Comparison of ENCODE assay signal across 16 cellular contexts in genomic region chr22:44933829-44934735, GRCh38.
A peak's percentile ranks its signal among the peaks of the same experiment; 100 is the strongest.
DNase-seq lines count a peak whose midpoint lies in the region; ATAC-seq and TF ChIP-seq lines count a peak whose summit lies in the region.
"Had no signal": no experiment of that assay in that cellular context is flagged by ENCODE, and none has a peak within 500 bp of the region (broad histone marks: within the 10 kb centered on the region; RNA-seq: fewer than 3 reads in every experiment).

No MANE protein-coding gene starts in this region.

- 44 to 64% methylated on average over 22 to 24 of the region's 24 CpGs for WGBS in tibial nerve, 2 donors

- no TSS peak for BruUV-seq in HCT116 (replicated peaks; lab: Mats Ljungman, UMichigan)
- BruUV-seq in Calu3 (replicated peaks; lab: Mats Ljungman, UMichigan), result no TSS peak

- no peak for TF ChIP-seq RAD21 in HCT116 (IDR thresholded peaks at IDR 0.05; ENCODE audit: low read depth)

- H3K9ac ChIP-seq in HCT116 (ENCODE audit: low read length), result no peak overlapping the region
- no peak overlapping the region for H3K9ac ChIP-seq in neural progenitor cell

- H3K4me2 ChIP-seq in HCT116 (ENCODE audit: low read length), result no peak overlapping the region
- H3K4me2 ChIP-seq in neural progenitor cell, result no peak overlapping the region

- DNase-seq in Right ventricle myocardium inferior (ENCODE audit: missing footprints) (peak; percentile 47), left cardiac atrium (no peak), HCT116 (ENCODE audit: low read depth, low spot score) (no peak), glutamatergic neuron (no peak), neural progenitor cell (ENCODE audit: low spot score) (no peak), tibial nerve (ENCODE audit: low spot score in 2 of 2) (no peak), Calu3 (no peak)
- DNase-seq: BE2C; CD8-positive, alpha-beta T cell; DMS79; NCI-H1105; NCI-H1694 treated with DMSO at 0.1 percent for 48 hours; NCI-H510A; NCI-H748 treated with DMSO at 0.1 percent for 48 hours had no signal

- H3K27me3 Mint-ChIP-seq in glutamatergic neuron (ENCODE audit: unreplicated experiment) (peaks cover 10% of the 10 kb centered on the region), neural progenitor cell (ENCODE audit: insufficient read depth, low read depth) (peaks cover 4% of the 10 kb centered on the region), Calu3 (ENCODE audit: unreplicated experiment) (peaks cover 97% of the 10 kb centered on the region)

- H3K27ac Mint-ChIP-seq in glutamatergic neuron (ENCODE audit: unreplicated experiment) (peak overlapping the region; percentile 18), neural progenitor cell (peak overlapping the region; percentile 54), Calu3 (ENCODE audit: unreplicated experiment) (no peak overlapping the region)
- H3K27ac Mint-ChIP-seq: CD8-positive, alpha-beta T cell had no signal

- H3K4me1 ChIP-seq in HCT116 (ENCODE audit: control insufficient read depth in 1 of 2, insufficient read depth in 2 of 2, low read length in 2 of 2), result no peaks in the 10 kb centered on the region
- peaks cover 2% of the 10 kb centered on the region for H3K4me1 ChIP-seq in neural progenitor cell
- H3K4me1 ChIP-seq in tibial nerve, result peaks cover 0 to 10% (median 0%) of the 10 kb centered on the region in 4 donors
- H3K4me1 ChIP-seq: BE2C had no signal

- POLR2A ChIA-PET in HCT116 (lab: Charles Lee), result no interaction called here

- H3K79me2 ChIP-seq in HCT116 (ENCODE audit: insufficient read depth, low read length) (no peaks in the 10 kb centered on the region), neural progenitor cell (ENCODE audit: low read depth) (peaks cover 48% of the 10 kb centered on the region)

- RAD21 ChIA-PET in HCT116 (lab: Charles Lee; ENCODE audit: low non-redundant PET in 1 of 2, low total read pairs in 2 of 2, uncharacterized antibody in 2 of 2, unreplicated experiment in 2 of 2), result no interaction called here

- H4K20me1 ChIP-seq in HCT116 (ENCODE audit: insufficient read depth) (no peaks in the 10 kb centered on the region), neural progenitor cell (ENCODE audit: low read depth) (peaks cover 86% of the 10 kb centered on the region)

- H3K4me1 Mint-ChIP-seq in glutamatergic neuron (ENCODE audit: low read depth, unreplicated experiment), result peaks cover 7% of the 10 kb centered on the region
- H3K4me1 Mint-ChIP-seq in neural progenitor cell, result peaks cover 17% of the 10 kb centered on the region
- H3K4me1 Mint-ChIP-seq in Calu3 (ENCODE audit: low read depth, unreplicated experiment), result no peaks in the 10 kb centered on the region

- CTCF ChIA-PET in HCT116 (lab: Charles Lee) (no interaction called here), Calu3 (lab: Charles Lee) (no interaction called here)

- H3K4me3 Mint-ChIP-seq in glutamatergic neuron (ENCODE audit: unreplicated experiment), result no peak overlapping the region
- H3K4me3 Mint-ChIP-seq in neural progenitor cell, result no peak overlapping the region
- H3K4me3 Mint-ChIP-seq in Calu3 (ENCODE audit: low read depth, unreplicated experiment), result no peak overlapping the region
- H3K4me3 Mint-ChIP-seq: CD8-positive, alpha-beta T cell had no signal

- intact Hi-C loops in Right ventricle myocardium inferior (cut with DNase I), result no loop called here
- intact Hi-C loops in left cardiac atrium (cut with DNase I), result no loop called here
- intact Hi-C loops in HCT116 (cut with micrococcal nuclease), result no loop called here
- intact Hi-C loops in Calu3 (cut with micrococcal nuclease; ENCODE audit: unreplicated experiment), result no loop called here

- H3K9me3 Mint-ChIP-seq in glutamatergic neuron (ENCODE audit: unreplicated experiment) (peaks cover 5% of the 10 kb centered on the region), neural progenitor cell (no peaks in the 10 kb centered on the region), Calu3 (ENCODE audit: low read depth, unreplicated experiment) (no peaks in the 10 kb centered on the region)
- H3K9me3 Mint-ChIP-seq: CD8-positive, alpha-beta T cell had no signal

- no peaks in the 10 kb centered on the region for H3K36me3 ChIP-seq in HCT116 (ENCODE audit: control insufficient read depth in 1 of 2, insufficient read depth in 2 of 2, low read length in 2 of 2)
- no peaks in the 10 kb centered on the region for H3K36me3 ChIP-seq in neural progenitor cell
- H3K36me3 ChIP-seq in tibial nerve, result no peaks in the 10 kb centered on the region
- H3K36me3 ChIP-seq: BE2C had no signal

- H3K36me3 Mint-ChIP-seq in glutamatergic neuron (ENCODE audit: unreplicated experiment) (no peaks in the 10 kb centered on the region), neural progenitor cell (peaks cover 25% of the 10 kb centered on the region), Calu3 (ENCODE audit: insufficient read depth, unreplicated experiment) (no peaks in the 10 kb centered on the region)
- H3K36me3 Mint-ChIP-seq: CD8-positive, alpha-beta T cell had no signal

- TF ChIP-seq POLR2A in HCT116 (IDR thresholded peaks at IDR 0.05; ENCODE audit: borderline replicate concordance, extremely low read depth, insufficient read depth, insufficient read length), result no peak
- TF ChIP-seq POLR2A in tibial nerve (IDR thresholded peaks at IDR 0.05), result no peak

- H3K9me2 ChIP-seq in HCT116 (ENCODE audit: insufficient read depth), result no peaks in the 10 kb centered on the region

- H3K9me3 ChIP-seq in HCT116 (ENCODE audit: control insufficient read depth in 1 of 2, insufficient read depth in 1 of 2, low read depth in 1 of 2, low read length in 2 of 2) (no peaks in the 10 kb centered on the region), neural progenitor cell (ENCODE audit: low read depth) (no peaks in the 10 kb centered on the region), tibial nerve (no peaks in the 10 kb centered on the region)
- H3K9me3 ChIP-seq: BE2C had no signal

- H3F3A ChIP-seq in neural progenitor cell (ENCODE audit: low read depth), result no peaks in the 10 kb centered on the region

- H2AFZ ChIP-seq in HCT116 (ENCODE audit: low read depth, low read length, poor library complexity, severe bottlenecking) (no peak overlapping the region), neural progenitor cell (replicated peaks) (no peak overlapping the region)

- H3K27ac ChIP-seq in HCT116 (ENCODE audit: low read depth, low read length) (no peak overlapping the region), neural progenitor cell (no peak overlapping the region), tibial nerve (no peak overlapping the region)

- H3K27me3 ChIP-seq in HCT116 (ENCODE audit: insufficient read depth, low read length), result peaks cover 2% of the 10 kb centered on the region; the same call in 1 of the 2 replicates
- H3K27me3 ChIP-seq in neural progenitor cell, result no peaks in the 10 kb centered on the region
- H3K27me3 ChIP-seq in tibial nerve, result no peaks in the 10 kb centered on the region
- H3K27me3 ChIP-seq: BE2C had no signal

- TF ChIP-seq EP300 in tibial nerve (IDR thresholded peaks at IDR 0.05), result no peak

- no peak overlapping the region for H3K4me3 ChIP-seq in HCT116 (replicated peaks in 1 of 2; ENCODE audit: low read depth in 1 of 2, low read length in 2 of 2)
- H3K4me3 ChIP-seq in neural progenitor cell, result no peak overlapping the region
- no peak overlapping the region for H3K4me3 ChIP-seq in tibial nerve
- H3K4me3 ChIP-seq: K562 had no signal

- TF ChIP-seq CTCF in HCT116 (IDR thresholded peaks at IDR 0.05 in 2 of 3, conservative IDR thresholded peaks at IDR 0.05 in 1 of 3; ENCODE audit: borderline replicate concordance in 1 of 3, insufficient read depth in 1 of 3, low read depth in 2 of 3, low read length in 2 of 3), result no peak
- TF ChIP-seq CTCF in glutamatergic neuron (IDR thresholded peaks at IDR 0.05; ENCODE audit: partially characterized antibody, unreplicated experiment), result no peak
- no peak for TF ChIP-seq CTCF in neural progenitor cell (IDR thresholded peaks at IDR 0.05)
- TF ChIP-seq CTCF in tibial nerve (IDR thresholded peaks at IDR 0.05), result no peak
- no peak for TF ChIP-seq CTCF in Calu3 (IDR thresholded peaks at IDR 0.05; ENCODE audit: unreplicated experiment)

- ATAC-seq in Right ventricle myocardium inferior (no peak), left cardiac atrium (no peak), HCT116 (0 out of 2 replicates have a peak, but pooled peaks have one; percentile 25), GM18907 (IDR thresholded peaks at IDR 0.05; ENCODE audit: unreplicated experiment) (no peak)
- ATAC-seq: CD8-positive, alpha-beta T cell; K562 had no signal

TF ChIP-seq in HCT116, 20 proteins besides CTCF, POLR2A, EP300 and RAD21:
- no peak for TF ChIP-seq ELF1 (IDR thresholded peaks at IDR 0.05; ENCODE audit: borderline replicate concordance, low read depth)
- TF ChIP-seq SRF (IDR thresholded peaks at IDR 0.05; ENCODE audit: low read depth), result no peak
- no peak for TF ChIP-seq EZH2phosphoT487 (IDR thresholded peaks at IDR 0.05; ENCODE audit: borderline replicate concordance)
- TF ChIP-seq SIN3A (IDR thresholded peaks at IDR 0.05; ENCODE audit: low read depth), result no peak
- TF ChIP-seq ZNF274 (IDR thresholded peaks at IDR 0.05; ENCODE audit: low read depth, low read length), result no peak
- no peak for TF ChIP-seq CBX3 (IDR thresholded peaks at IDR 0.05; ENCODE audit: low read depth)
- TF ChIP-seq EGR1 (IDR thresholded peaks at IDR 0.05; ENCODE audit: low read depth), result no peak
- no peak for TF ChIP-seq ZFX (IDR thresholded peaks at IDR 0.05)
- TF ChIP-seq YY1 (IDR thresholded peaks at IDR 0.05; ENCODE audit: extremely low read depth, insufficient replicate concordance, low read depth, low read length), result no peak
TF ChIP-seq in HCT116: peak in this region for 0.
